Comparison of ENCODE assay signal across 8 cellular contexts in genomic region chr17:29613371-29613837, GRCh38. TPM values are rescaled to one million over a fixed set of nuclear protein-coding genes. Genes with fewer than 3 reads are reported as not detected.
DNase-seq lines count a peak whose midpoint lies in the region; ATAC-seq and TF ChIP-seq lines count a peak whose summit lies in the region.

No MANE protein-coding gene starts in this region.

- no peaks in the 10 kb centered on the region for H3K9me3 ChIP-seq in upper lobe of right lung

- CTCF ChIA-PET in HEK293T (lab: Yijun Ruan, JAX): no interaction called here

- peaks cover 47% of the 10 kb centered on the region for H3K4me1 ChIP-seq in upper lobe of right lung

- POLR2A ChIA-PET in HEK293T (lab: Yijun Ruan, JAX): no interaction called here

- no peaks in the 10 kb centered on the region for H3K27me3 ChIP-seq in upper lobe of right lung

- no peak overlapping the region for H3K4me3 ChIP-seq in GM12865 (ENCODE audit: low read depth, low read length)
- H3K4me3 ChIP-seq in upper lobe of right lung: peak overlapping the region; percentile 42

- no peaks in the 10 kb centered on the region for H3K36me3 ChIP-seq in upper lobe of right lung

- ATAC-seq in upper lobe of right lung: peak; percentile 79

- peak; percentile 74 for TF ChIP-seq CTCF in GM12865 (IDR thresholded peaks at IDR 0.05; ENCODE audit: insufficient read depth, low read depth, low read length, missing control alignments)
- TF ChIP-seq CTCF in upper lobe of right lung (IDR thresholded peaks at IDR 0.05): peak; percentile 89

- DNase-seq in GM12865 (ENCODE audit: low read depth) (peak; percentile 88), T-helper 1 cell (peak; percentile 88 to 93 (median 90)), anterior cingulate cortex (lab: John Stamatoyannopoulos, UW) (peak in 57 of 58 donors; percentile 52 to 95 (median 88)), hippocampal formation (lab: John Stamatoyannopoulos, UW) (peak; percentile 70 to 90), renal cortical epithelial cell (ENCODE audit: low read depth) (peak; percentile 53), upper lobe of right lung (peak; percentile 95), HEK293T (ENCODE audit: extremely low spot score) (no peak), SHP77 (lab: John Stamatoyannopoulos, UW) (no peak)

- H3K27ac ChIP-seq in upper lobe of right lung: no peak overlapping the region

- intact Hi-C loops in upper lobe of right lung (cut with DNase I): no loop called here

TF ChIP-seq in HEK293T, 16 proteins besides CTCF, POLR2A, EP300 and RAD21:
- TF ChIP-seq FOXA1 (IDR thresholded peaks at IDR 0.05) (no peak), SP1 (IDR thresholded peaks at IDR 0.05) (no peak), NFRKB (IDR thresholded peaks at IDR 0.05) (no peak)

RNA-seq across cellular contexts. Expression of gene CORO6, which starts 9.3 kb away (rescaled TPM):
- 3.3 and 4.4 TPM in 2 replicates for total RNA-seq in renal cortical epithelial cell
- total RNA-seq in upper lobe of right lung: 7.7 TPM

RNA-seq across cellular contexts. Expression of gene ANKRD13B, which starts 20.5 kb away (rescaled TPM):
- total RNA-seq in renal cortical epithelial cell (3.1 and 12.8 TPM in 2 replicates), upper lobe of right lung (6.8 TPM)

RNA-seq across cellular contexts. Expression of gene GIT1, which starts 24.0 kb away (rescaled TPM):
- total RNA-seq in renal cortical epithelial cell (11.5 and 34.7 TPM in 2 replicates), upper lobe of right lung (64.8 TPM)

RNA-seq across cellular contexts. Expression of gene TP53I13, which starts 44.9 kb away (rescaled TPM):
- 38.5 and 52.3 TPM in 2 replicates for total RNA-seq in renal cortical epithelial cell
- 51.9 TPM for total RNA-seq in upper lobe of right lung

RNA-seq across cellular contexts. Expression of gene ABHD15, which starts 46.6 kb away (rescaled TPM):
- total RNA-seq in renal cortical epithelial cell: 9.7 and 20.6 TPM in 2 replicates
- 10.9 TPM for total RNA-seq in upper lobe of right lung

Comparison
In these comparisons a context has a peak if more than half of its experiments do, and no peak if none do; other contexts are left out.
1. DNase-seq: peak in GM12865 (single experiment), T-helper 1 cell (5 of 5), anterior cingulate cortex (57 of 58), hippocampal formation (2 of 2), renal cortical epithelial cell (single experiment) and upper lobe of right lung (single experiment); none in HEK293T (single experiment) and SHP77 (0 of 2).